ENCODE assay signal across 1 cellular context in genomic region chr2:96923810-96924774, GRCh38.
TF ChIP-seq lines count a peak whose summit lies in the region.

No MANE protein-coding gene starts in this region.

TF ChIP-seq in K562, 482 proteins besides CTCF, POLR2A, EP300 and RAD21 (continued from another document and continues in another):
- TF ChIP-seq ATF4 (CRISPR knock-in tag; IDR thresholded peaks at IDR 0.05) (no peak), OTX1 (CRISPR knock-in tag; IDR thresholded peaks at IDR 0.05) (no peak), TRIM28 (IDR thresholded peaks at IDR 0.05) (no peak), SMAD1 (IDR thresholded peaks at IDR 0.05; ENCODE audit: low read depth, low read length, partially characterized antibody) (no peak), HDAC6 (IDR thresholded peaks at IDR 0.05; ENCODE audit: low read depth, low read length) (no peak), KAT2B (IDR thresholded peaks at IDR 0.05; ENCODE audit: low read depth, low read length) (no peak), ASH1L (IDR thresholded peaks at IDR 0.05; ENCODE audit: borderline replicate concordance, low read depth, partially characterized antibody) (peak; percentile 66), KDM2B (CRISPR knock-in tag; IDR thresholded peaks at IDR 0.05) (no peak), ZC3H11A (IDR thresholded peaks at IDR 0.05; ENCODE audit: low read depth, low read length) (no peak), GTF2E2 (tag; IDR thresholded peaks at IDR 0.05) (no peak), SRSF1 (IDR thresholded peaks at IDR 0.05; ENCODE audit: low read depth, low read length) (no peak), ZC3H8 (IDR thresholded peaks at IDR 0.05) (no peak), IRF9 (tag; IDR thresholded peaks at IDR 0.05) (no peak), KDM4B (IDR thresholded peaks at IDR 0.05; ENCODE audit: borderline replicate concordance in 2 of 2, low read depth in 1 of 2) (no peak), PREB (CRISPR knock-in tag; IDR thresholded peaks at IDR 0.05) (no peak), TCFL5 (CRISPR knock-in tag; conservative IDR thresholded peaks at IDR 0.05) (0 out of 2 replicates have a peak, but pooled peaks have one; percentile 2), ZBTB7A (IDR thresholded peaks at IDR 0.05; ENCODE audit: borderline replicate concordance, control insufficient read depth, low read depth, low read length) (0 out of 2 replicates have a peak, but pooled peaks have one; percentile 38), E2F4 (CRISPR knock-in tag; IDR thresholded peaks at IDR 0.05; ENCODE audit: low read depth) (no peak), SP1 (CRISPR knock-in tag; IDR thresholded peaks at IDR 0.05) (0 out of 2 replicates have a peak, but pooled peaks have one; percentile 23), KDM5B (IDR thresholded peaks at IDR 0.05; ENCODE audit: insufficient replicate concordance, low read depth, low read length) (no peak), ZNF133 (CRISPR knock-in tag; IDR thresholded peaks at IDR 0.05) (no peak), NFIC (IDR thresholded peaks at IDR 0.05) (peak; percentile 80), KLF6 (CRISPR knock-in tag; IDR thresholded peaks at IDR 0.05; ENCODE audit: borderline replicate concordance) (peak; percentile 52; the same call in 1 of the 2 replicates), ATF2 (CRISPR knock-in tag; IDR thresholded peaks at IDR 0.05) (no peak), ZBTB33 (CRISPR knock-in tag; IDR thresholded peaks at IDR 0.05) (peak; percentile 45; the same call in 1 of the 2 replicates), ARID2 (IDR thresholded peaks at IDR 0.05) (no peak), PHF21A (IDR thresholded peaks at IDR 0.05; ENCODE audit: borderline replicate concordance, low read depth) (0 out of 2 replicates have a peak, but pooled peaks have one; percentile 54), ZNF561 (CRISPR knock-in tag; conservative IDR thresholded peaks at IDR 0.05) (no peak), SAP30 (IDR thresholded peaks at IDR 0.05; ENCODE audit: borderline replicate concordance, insufficient read depth, low read depth, low read length, poor library complexity, severe bottlenecking) (no peak), PHTF2 (CRISPR knock-in tag; IDR thresholded peaks at IDR 0.05) (no peak), BCL6 (CRISPR knock-in tag; IDR thresholded peaks at IDR 0.05) (no peak), ZNF253 (CRISPR knock-in tag; conservative IDR thresholded peaks at IDR 0.05) (no peak), HNRNPK (IDR thresholded peaks at IDR 0.05; ENCODE audit: low read depth, low read length, poor library complexity, severe bottlenecking) (no peak), RCOR1 (IDR thresholded peaks at IDR 0.05; ENCODE audit: borderline replicate concordance in 1 of 2, low read depth in 2 of 2, low read length in 2 of 2) (peak; percentile 82 to 95; a peak in 3 of 4 replicates), PHF8 (IDR thresholded peaks at IDR 0.05; ENCODE audit: borderline replicate concordance, low read length) (peak; percentile 14; the same call in 1 of the 2 replicates), ZNF184 (CRISPR knock-in tag; IDR thresholded peaks at IDR 0.05) (no peak), CBX2 (IDR thresholded peaks at IDR 0.05; ENCODE audit: insufficient read depth, low read length, poor library complexity, severe bottlenecking) (no peak), ZNF79 (CRISPR knock-in tag; IDR thresholded peaks at IDR 0.05; ENCODE audit: low read depth) (no peak), ZNF407 (IDR thresholded peaks at IDR 0.05; ENCODE audit: low read depth) (no peak), ATF1 (CRISPR knock-in tag; IDR thresholded peaks at IDR 0.05) (no peak), ATF1 (tag; IDR thresholded peaks at IDR 0.05) (peak; percentile 76), HBP1 (CRISPR knock-in tag; IDR thresholded peaks at IDR 0.05) (0 out of 2 replicates have a peak, but pooled peaks have one; percentile 4), TAF7 (tag; IDR thresholded peaks at IDR 0.05) (no peak), ZNF24 (IDR thresholded peaks at IDR 0.05) (no peak), HINFP (tag; conservative IDR thresholded peaks at IDR 0.05; ENCODE audit: low read depth) (no peak), MTA3 (IDR thresholded peaks at IDR 0.05; ENCODE audit: borderline replicate concordance) (0 out of 2 replicates have a peak, but pooled peaks have one; percentile 50)
